Comparison of ENCODE assay signal across 8 cellular contexts in the genomic region with DNA sequence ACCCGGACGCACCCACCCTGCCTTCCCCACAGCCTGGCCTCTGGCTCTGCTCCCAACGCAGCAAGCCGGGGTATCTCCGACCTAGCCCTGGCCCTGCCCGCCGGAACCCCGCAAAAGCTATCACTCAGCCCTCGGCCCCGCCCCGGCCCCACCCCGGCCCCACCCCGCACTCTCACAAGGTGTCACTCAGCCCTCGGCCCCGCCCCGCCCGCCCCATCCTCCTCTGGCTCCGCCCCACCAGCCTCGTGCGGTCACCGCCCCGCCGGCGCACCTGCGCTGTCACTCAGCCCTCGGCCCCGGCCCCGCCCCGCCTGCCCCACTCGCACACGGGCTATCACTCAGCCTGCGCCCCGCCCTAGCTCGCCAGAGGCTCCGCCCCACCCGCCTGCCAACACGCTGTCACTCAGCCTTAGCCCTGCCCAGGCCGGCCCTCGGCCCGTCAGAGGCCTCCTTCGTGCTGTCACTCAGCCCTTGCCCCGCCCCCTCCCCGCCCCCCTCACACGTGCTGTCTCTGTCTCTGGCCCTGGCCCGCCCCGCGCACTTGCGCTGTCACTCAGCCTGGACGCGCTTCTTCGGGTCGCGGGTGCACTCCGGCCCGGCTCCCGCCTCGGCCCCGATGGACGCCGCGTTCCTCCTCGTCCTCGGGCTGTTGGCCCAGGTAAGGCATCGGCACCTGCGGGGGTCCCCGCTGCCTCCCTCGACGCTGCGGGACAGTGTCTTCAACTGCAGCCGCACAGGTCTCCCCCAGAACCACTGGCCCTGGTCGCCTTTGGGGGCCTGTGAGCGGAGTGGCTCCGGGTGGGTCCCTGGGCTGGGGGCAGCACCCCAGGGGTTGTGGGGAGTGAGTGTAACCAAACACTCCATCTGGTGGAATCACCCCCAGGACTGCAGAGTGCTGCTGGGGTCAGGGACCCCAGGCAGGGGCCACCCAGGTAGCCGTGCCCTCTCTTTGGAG. TPM values are rescaled to one million over a fixed set of nuclear protein-coding genes. Genes with fewer than 3 reads are reported as not detected.
DNase-seq lines count a peak whose midpoint lies in the region; ATAC-seq and TF ChIP-seq lines count a peak whose summit lies in the region.

A gene with protein sequence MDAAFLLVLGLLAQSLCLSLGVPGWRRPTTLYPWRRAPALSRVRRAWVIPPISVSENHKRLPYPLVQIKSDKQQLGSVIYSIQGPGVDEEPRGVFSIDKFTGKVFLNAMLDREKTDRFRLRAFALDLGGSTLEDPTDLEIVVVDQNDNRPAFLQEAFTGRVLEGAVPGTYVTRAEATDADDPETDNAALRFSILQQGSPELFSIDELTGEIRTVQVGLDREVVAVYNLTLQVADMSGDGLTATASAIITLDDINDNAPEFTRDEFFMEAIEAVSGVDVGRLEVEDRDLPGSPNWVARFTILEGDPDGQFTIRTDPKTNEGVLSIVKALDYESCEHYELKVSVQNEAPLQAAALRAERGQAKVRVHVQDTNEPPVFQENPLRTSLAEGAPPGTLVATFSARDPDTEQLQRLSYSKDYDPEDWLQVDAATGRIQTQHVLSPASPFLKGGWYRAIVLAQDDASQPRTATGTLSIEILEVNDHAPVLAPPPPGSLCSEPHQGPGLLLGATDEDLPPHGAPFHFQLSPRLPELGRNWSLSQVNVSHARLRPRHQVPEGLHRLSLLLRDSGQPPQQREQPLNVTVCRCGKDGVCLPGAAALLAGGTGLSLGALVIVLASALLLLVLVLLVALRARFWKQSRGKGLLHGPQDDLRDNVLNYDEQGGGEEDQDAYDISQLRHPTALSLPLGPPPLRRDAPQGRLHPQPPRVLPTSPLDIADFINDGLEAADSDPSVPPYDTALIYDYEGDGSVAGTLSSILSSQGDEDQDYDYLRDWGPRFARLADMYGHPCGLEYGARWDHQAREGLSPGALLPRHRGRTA (plus strand): TSS at position 533 of the 955 bp plus-strand sequence. CDS start 84 bp downstream, at position 617.

- H3K14ac ChIP-seq in mesenchymal stem cell (ENCODE audit: low read length in 2 of 2), result peak within 1 kb of the TSS in 1 of 2 experiments; percentile 3

- H2BK12ac ChIP-seq in mesenchymal stem cell (ENCODE audit: low read length in 2 of 2), result no peak within 1 kb of the TSS

- H2BK5ac ChIP-seq in mesenchymal stem cell (ENCODE audit: low read depth, low read length, poor library complexity, severe bottlenecking), result no peak within 1 kb of the TSS

- H2BK120ac ChIP-seq in mesenchymal stem cell (ENCODE audit: low read depth, low read length), result no peak within 1 kb of the TSS

- peak within 1 kb of the TSS; percentile 8 for H4K91ac ChIP-seq in mesenchymal stem cell (ENCODE audit: low read length)

- H3K4me1 ChIP-seq in BLaER1 (peaks cover 96% of the 10 kb centered on the region), mesenchymal stem cell (ENCODE audit: control insufficient read depth, insufficient read depth, low read depth, low read length) (peaks cover 29% of the 10 kb centered on the region)

- H3K9me3 ChIP-seq in BLaER1 (no peaks in the 10 kb centered on the region), mesenchymal stem cell (ENCODE audit: control insufficient read depth, low read length) (no peaks in the 10 kb centered on the region)

- H3K36me3 ChIP-seq in BLaER1 (no peaks in the 10 kb centered on the region), mesenchymal stem cell (ENCODE audit: control insufficient read depth in 1 of 2, insufficient read depth in 2 of 2, low read depth in 1 of 2, low read length in 2 of 2) (no peaks in the 10 kb centered on the region)

- WGBS in mesenchymal stem cell, result 11% methylated on average over 53 of the region's 74 CpGs

- peak within 1 kb of the TSS in 1 of 2 experiments; percentile 4 for H3K23ac ChIP-seq in mesenchymal stem cell (ENCODE audit: low read length in 2 of 2)

- ATAC-seq in GM19463 (IDR thresholded peaks at IDR 0.05; ENCODE audit: unreplicated experiment), result peak; percentile 84

- H3K27ac ChIP-seq in BLaER1 (peak within 1 kb of the TSS; percentile 85; the same call in 1 of the 2 replicates), HL-60 (replicated peaks) (no peak within 1 kb of the TSS), mesenchymal stem cell (ENCODE audit: low read length, poor library complexity, severe bottlenecking) (no peak within 1 kb of the TSS)

- H2BK15ac ChIP-seq in mesenchymal stem cell (ENCODE audit: low read depth, poor library complexity, severe bottlenecking), result peak within 1 kb of the TSS; percentile 45

- no peaks in the 10 kb centered on the region for H3K79me1 ChIP-seq in mesenchymal stem cell (replicated peaks; ENCODE audit: low read length, poor library complexity, severe bottlenecking)

- TF ChIP-seq CTCF in HL-60 (IDR thresholded peaks at IDR 0.05; ENCODE audit: insufficient read depth, low read length), result no peak

- H3K4me2 ChIP-seq in BLaER1, result peak within 1 kb of the TSS; percentile 98
- peak within 1 kb of the TSS; percentile 73 for H3K4me2 ChIP-seq in mesenchymal stem cell (ENCODE audit: low read length, poor library complexity, severe bottlenecking)

- peak; percentile 78 to 86 for DNase-seq in HL-60 (ENCODE audit: low read depth in 1 of 2, low spot score in 1 of 2)
- peak; percentile 97 for DNase-seq in NCI-H82 (lab: John Stamatoyannopoulos, UW)
- DNase-seq in activated CD8-positive, alpha-beta memory T cell treated with anti-CD3 and anti-CD28 coated beads for 1 hour (ENCODE audit: extremely low read depth in 1 of 2, low read depth in 1 of 2), result peak; percentile 85 to 87
- DNase-seq in effector CD8-positive, alpha-beta T cell (lab: John Stamatoyannopoulos, UW), result peak; percentile 93
- DNase-seq in mesenchymal stem cell, result peak; percentile 85
- peak; percentile 86 to 97 (median 96) for DNase-seq in stimulated activated CD4-positive, alpha-beta T cell treated with anti-CD3 and anti-CD28 coated beads, TNF-alpha, amount 100 ng/mL, for 48 hours (ENCODE audit: low read depth in 3 of 3)

- H2AK5ac ChIP-seq in mesenchymal stem cell (ENCODE audit: low read length, severe bottlenecking), result no peak within 1 kb of the TSS

- H3K4ac ChIP-seq in mesenchymal stem cell (ENCODE audit: low read depth in 1 of 2, low read length in 2 of 2), result no peak within 1 kb of the TSS

- H3K4me3 ChIP-seq in BLaER1 (peak within 1 kb of the TSS; percentile 57), HL-60 (replicated peaks; ENCODE audit: insufficient read depth, low read length) (peak within 1 kb of the TSS; percentile 15), mesenchymal stem cell (ENCODE audit: insufficient read depth in 1 of 2, low read depth in 1 of 2, low read length in 2 of 2) (peak within 1 kb of the TSS in 1 of 2 experiments; percentile 8)

- H4K8ac ChIP-seq in mesenchymal stem cell (ENCODE audit: low read length), result no peak within 1 kb of the TSS

- no peaks in the 10 kb centered on the region for H3K27me3 ChIP-seq in BLaER1
- no peaks in the 10 kb centered on the region for H3K27me3 ChIP-seq in HL-60 (ENCODE audit: insufficient read depth, poor library complexity, severe bottlenecking)
- H3K27me3 ChIP-seq in mesenchymal stem cell (ENCODE audit: control insufficient read depth in 1 of 2, insufficient read depth in 1 of 2, low read length in 2 of 2), result peaks cover 32 to 80% of the 10 kb centered on the region in 2 experiments

- peak within 1 kb of the TSS; percentile 25 to 47 for H3K18ac ChIP-seq in mesenchymal stem cell (ENCODE audit: low read depth in 1 of 2, low read length in 2 of 2)

- peaks cover 8% of the 10 kb centered on the region; the same call in 1 of the 2 replicates for H4K20me1 ChIP-seq in BLaER1

- H3K9ac ChIP-seq in BLaER1 (peak within 1 kb of the TSS; percentile 38; the same call in 1 of the 2 replicates), mesenchymal stem cell (ENCODE audit: low read length) (no peak within 1 kb of the TSS)

- peak within 1 kb of the TSS; percentile 8 for H2AFZ ChIP-seq in mesenchymal stem cell (ENCODE audit: low read depth, low read length)

RNA-seq across cellular contexts. Expression of the gene that starts here (rescaled TPM):
- polyA plus RNA-seq in mesenchymal stem cell (2013, experiment 1 of 2), result 0.43 TPM
- polyA plus RNA-seq in mesenchymal stem cell (2013, experiment 2 of 2), result 0.37 TPM
